Comparison of ENCODE assay signal across 28 cellular contexts in genomic region chr1:204550926-204551325, GRCh38.
"Had no signal": no experiment of that assay in that cellular context is flagged by ENCODE, and none has a peak within 500 bp of the region (broad histone marks: within the 10 kb centered on the region; RNA-seq: fewer than 3 reads in every experiment).

No MANE protein-coding gene starts in this region.

- H3K9me3 Mint-ChIP-seq: activated CD4-positive, alpha-beta memory T cell treated with anti-CD3 and anti-CD28 coated beads, Interleukin-2, amount 10 ng/mL, durations not matched to agents 7 days and 5 days; activated naive CD4-positive, alpha-beta T cell treated with anti-CD3 and anti-CD28 coated beads, Interleukin-2, amount 10 ng/mL, durations not matched to agents 7 days and 5 days; activated naive CD8-positive, alpha-beta T cell treated with anti-CD3 and anti-CD28 coated beads, Interleukin-2, amount 10 ng/mL, durations not matched to agents 7 days and 5 days; T-helper 2 cell treated with Interferon-gamma antibody and Interleukin-4, amounts not matched to agents 5 μg/mL and 100 μg/mL, for 36 hours had no signal

- H3K4me3 ChIP-seq: ascending aorta, cardiac muscle cell, SJCRH30, SK-N-MC had no signal

- H3K27me3 ChIP-seq: ascending aorta, cardiac muscle cell, SJCRH30 had no signal

- H3K27me3 Mint-ChIP-seq: activated CD4-positive, alpha-beta memory T cell treated with anti-CD3 and anti-CD28 coated beads, Interleukin-2, amount 10 ng/mL, durations not matched to agents 7 days and 5 days; activated CD8-positive, alpha-beta memory T cell treated with anti-CD3 and anti-CD28 coated beads, Interleukin-2, amount 10 ng/mL, durations not matched to agents 7 days and 5 days; activated naive CD4-positive, alpha-beta T cell treated with anti-CD3 and anti-CD28 coated beads, Interleukin-2, amount 10 ng/mL, durations not matched to agents 7 days and 5 days; activated naive CD8-positive, alpha-beta T cell treated with anti-CD3 and anti-CD28 coated beads, Interleukin-2, amount 10 ng/mL, durations not matched to agents 7 days and 5 days had no signal

- H3K27ac ChIP-seq: ascending aorta, cardiac muscle cell, KMS-11, SJCRH30, SK-N-MC had no signal

- DNase-seq: activated CD4-positive, alpha-beta memory T cell treated with anti-CD3 and anti-CD28 coated beads, Interleukin-2, amount 10 ng/mL, durations not matched to agents 7 days and 5 days; activated CD4-positive, alpha-beta T cell treated with anti-CD3 and anti-CD28 coated beads for 4 hours; activated CD4-positive, alpha-beta T cell treated with anti-CD3 and anti-CD28 coated beads, Interleukin-2, amount 50 U/mL, for 1 hour; activated CD4-positive, CD25-positive, alpha-beta regulatory T cell treated with anti-CD3 and anti-CD28 coated beads, Interleukin-2, amount 50 U/mL, for 72 hours; activated CD8-positive, alpha-beta memory T cell treated with anti-CD3 and anti-CD28 coated beads for 24 hours; activated CD8-positive, alpha-beta memory T cell treated with anti-CD3 and anti-CD28 coated beads, Interleukin-2, amount 10 ng/mL, durations not matched to agents 7 days and 5 days; activated CD8-positive, alpha-beta memory T cell treated with anti-CD3 and anti-CD28 coated beads, Interleukin-2, amount 50 U/mL, for 48 hours; activated effector memory CD4-positive, alpha-beta T cell treated with Interleukin-2 at 50 U/mL for 16 hours; activated naive CD4-positive, alpha-beta T cell treated with anti-CD3 and anti-CD28 coated beads, Interleukin-2, amount 10 ng/mL, durations not matched to agents 7 days and 5 days; activated naive CD8-positive, alpha-beta T cell treated with anti-CD3 and anti-CD28 coated beads, Interleukin-2, amount 10 ng/mL, durations not matched to agents 7 days and 5 days; activated T-cell treated with anti-CD3 and anti-CD28 coated beads, Interleukin-2, amount 50 U/mL, for 48 hours; amygdala; MM.1S; MV-4-11; NCI-H1092; NCI-H1436 treated with DMSO at 0.1 percent for 48 hours; NCI-H1694 treated with DMSO at 0.1 percent for 48 hours; NCI-H2029; NCI-H345; NCI-H524 treated with DMSO at 0.1 percent for 48 hours; SHP77; SJCRH30 had no signal

- ATAC-seq: activated CD8-positive, alpha-beta memory T cell treated with anti-CD3 and anti-CD28 coated beads, Interleukin-2, amount 10 ng/mL, durations not matched to agents 7 days and 5 days; Panc1 had no signal

- H3K4me1 ChIP-seq: ascending aorta, SJCRH30 had no signal

- H3K4me3 Mint-ChIP-seq: activated CD4-positive, alpha-beta memory T cell treated with anti-CD3 and anti-CD28 coated beads, Interleukin-2, amount 10 ng/mL, durations not matched to agents 7 days and 5 days; activated CD8-positive, alpha-beta memory T cell treated with anti-CD3 and anti-CD28 coated beads, Interleukin-2, amount 10 ng/mL, durations not matched to agents 7 days and 5 days; activated naive CD4-positive, alpha-beta T cell treated with anti-CD3 and anti-CD28 coated beads, Interleukin-2, amount 10 ng/mL, durations not matched to agents 7 days and 5 days; activated naive CD8-positive, alpha-beta T cell treated with anti-CD3 and anti-CD28 coated beads, Interleukin-2, amount 10 ng/mL, durations not matched to agents 7 days and 5 days; T-helper 2 cell treated with Interferon-gamma antibody and Interleukin-4, amounts not matched to agents 5 μg/mL and 100 μg/mL, for 36 hours had no signal

- H3K27ac Mint-ChIP-seq: activated CD4-positive, alpha-beta memory T cell treated with anti-CD3 and anti-CD28 coated beads, Interleukin-2, amount 10 ng/mL, durations not matched to agents 7 days and 5 days; activated naive CD4-positive, alpha-beta T cell treated with anti-CD3 and anti-CD28 coated beads, Interleukin-2, amount 10 ng/mL, durations not matched to agents 7 days and 5 days; activated naive CD8-positive, alpha-beta T cell treated with anti-CD3 and anti-CD28 coated beads, Interleukin-2, amount 10 ng/mL, durations not matched to agents 7 days and 5 days; T-helper 2 cell treated with Interferon-gamma antibody and Interleukin-4, amounts not matched to agents 5 μg/mL and 100 μg/mL, for 36 hours had no signal

- H3K9me3 ChIP-seq: ascending aorta, SJCRH30 had no signal
